15 cellular contexts compared by ENCODE assay signal in genomic region chr6:79546186-79546585, GRCh38. TPM values are rescaled to one million over a fixed set of nuclear protein-coding genes. Genes with fewer than 3 reads are reported as not detected.
A peak's percentile ranks its signal among the peaks of the same experiment; 100 is the strongest.
DNase-seq lines count a peak whose midpoint lies in the region; ATAC-seq and TF ChIP-seq lines count a peak whose summit lies in the region.
"Had no signal": no experiment of that assay in that cellular context is flagged by ENCODE, and none has a peak within 500 bp of the region (broad histone marks: within the 10 kb centered on the region; RNA-seq: fewer than 3 reads in every experiment).

No MANE protein-coding gene starts in this region.

- H3K9me3 ChIP-seq in SJSA1 (replicated peaks) (no peaks in the 10 kb centered on the region), parathyroid adenoma (ENCODE audit: control insufficient read depth, low read length) (no peaks in the 10 kb centered on the region), adrenal gland (replicated peaks in 1 of 3) (no peaks in the 10 kb centered on the region)
- H3K9me3 ChIP-seq: BLaER1, neutrophil had no signal

- H3K27ac ChIP-seq in SJSA1 (peak overlapping the region; percentile 89), parathyroid adenoma (peak overlapping the region; percentile 88), adrenal gland (peak overlapping the region in 1 of 5 donors; percentile 67)
- H3K27ac ChIP-seq: BLaER1, neutrophil had no signal

- 64 to 80% (median 71%) methylated on average over 3 of the region's 3 CpGs for WGBS in adrenal gland, 4 donors

- no peak for ATAC-seq in HG03342 (IDR thresholded peaks at IDR 0.05; ENCODE audit: unreplicated experiment)

- H3K36me3 ChIP-seq in SJSA1 (0 out of 2 replicates have a peak, but pooled peaks cover 12% of the 10 kb centered on the region), parathyroid adenoma (ENCODE audit: control insufficient read depth, insufficient read depth, low read length) (no peaks in the 10 kb centered on the region), adrenal gland (replicated peaks in 1 of 2) (no peaks in the 10 kb centered on the region)
- H3K36me3 ChIP-seq: BLaER1, neutrophil had no signal

- H2AFZ ChIP-seq in parathyroid adenoma: no peak overlapping the region

- no peak for TF ChIP-seq POLR2A in adrenal gland (IDR thresholded peaks at IDR 0.05)

- H3K4me2 ChIP-seq in parathyroid adenoma (ENCODE audit: low read length): no peak overlapping the region
- H3K4me2 ChIP-seq: BLaER1 had no signal

- no peak overlapping the region for H3K4me3 ChIP-seq in SJSA1
- H3K4me3 ChIP-seq in fibroblast of mammary gland (ENCODE audit: control insufficient read depth, low read depth, low read length): no peak overlapping the region
- H3K4me3 ChIP-seq in parathyroid adenoma (ENCODE audit: low read depth, low read length): no peak overlapping the region
- H3K4me3 ChIP-seq in adrenal gland: no peak overlapping the region
- H3K4me3 ChIP-seq: BLaER1 had no signal

- TF ChIP-seq CTCF in fibroblast of mammary gland (conservative IDR thresholded peaks at IDR 0.05; ENCODE audit: control insufficient read depth, insufficient read depth, low read depth, low read length) (no peak), parathyroid adenoma (IDR thresholded peaks at IDR 0.05) (no peak), adrenal gland (IDR thresholded peaks at IDR 0.05) (no peak)

- peaks cover 26% of the 10 kb centered on the region for H3K79me2 ChIP-seq in parathyroid adenoma

- H3K27me3 ChIP-seq in SJSA1 (replicated peaks) (no peaks in the 10 kb centered on the region), parathyroid adenoma (ENCODE audit: control insufficient read depth, insufficient read depth, low read length) (no peaks in the 10 kb centered on the region), adrenal gland (no peaks in the 10 kb centered on the region)
- H3K27me3 ChIP-seq: BLaER1, neutrophil had no signal

- intact Hi-C loops in adrenal gland (cut with DNase I): no loop called here

- peak; percentile 36 for DNase-seq in Daoy (ENCODE audit: low read depth)
- DNase-seq in SJSA1 (ENCODE audit: low read depth in 1 of 2, low spot score in 2 of 2): no peak
- peak; percentile 67 for DNase-seq in fibroblast of mammary gland (ENCODE audit: low read depth)
- no peak for DNase-seq in iPS-NIHi7 (ENCODE audit: extremely low spot score)
- DNase-seq in adrenal gland: no peak
- no peak for DNase-seq in activated naive CD4-positive, alpha-beta T cell treated with anti-CD3 and anti-CD28 coated beads, Interleukin-2, amount 50 U/mL, for 16 hours
- DNase-seq: activated CD4-positive, alpha-beta memory T cell treated with anti-CD3 and anti-CD28 coated beads, Interleukin-2, amount 10 ng/mL, durations not matched to agents 7 days and 5 days; activated naive CD4-positive, alpha-beta T cell treated with anti-CD3 and anti-CD28 coated beads, Interleukin-2, amount 10 ng/mL, durations not matched to agents 7 days and 5 days; NCI-H1092 treated with DMSO at 0.1 percent for 48 hours; NCI-H526 treated with DMSO at 0.1 percent for 48 hours; SW 1271 had no signal

- no peak overlapping the region for H3K9ac ChIP-seq in parathyroid adenoma
- H3K9ac ChIP-seq: BLaER1 had no signal

- H3K4me1 ChIP-seq in SJSA1 (replicated peaks) (peaks cover 26% of the 10 kb centered on the region), parathyroid adenoma (peaks cover 12% of the 10 kb centered on the region), adrenal gland (replicated peaks in 1 of 2) (peaks cover 6 to 12% of the 10 kb centered on the region in 2 donors)

RNA-seq across cellular contexts. Expression of gene LCA5, which starts 9.0 kb away (rescaled TPM):
- 2.2 and 5.0 TPM in 2 replicates for total RNA-seq in Daoy (2014; rRNA removed; shearing (Covaris generic))
- 10.1 and 10.2 TPM in 2 replicates for total RNA-seq in SJSA1 (2014; rRNA removed; shearing (Covaris generic))
- 1 to 10 TPM; 1.3 to 4.3 (median 2.6) TPM for total RNA-seq in adrenal gland
- polyA plus RNA-seq in adrenal gland: 1 to 10 TPM; 1.0 to 4.6 (median 1.1) TPM

Comparison
In these comparisons a context has a peak if more than half of its experiments do, and no peak if none do; other contexts are left out.
1. DNase-seq: peak in Daoy (single experiment) and fibroblast of mammary gland (single experiment); none in SJSA1 (0 of 2), iPS-NIHi7 (single experiment), adrenal gland (0 of 7) and activated naive CD4-positive, alpha-beta T cell treated with anti-CD3 and anti-CD28 coated beads, Interleukin-2, amount 50 U/mL, for 16 hours (single experiment).